24 cellular contexts compared by ENCODE assay signal in the genomic region with DNA sequence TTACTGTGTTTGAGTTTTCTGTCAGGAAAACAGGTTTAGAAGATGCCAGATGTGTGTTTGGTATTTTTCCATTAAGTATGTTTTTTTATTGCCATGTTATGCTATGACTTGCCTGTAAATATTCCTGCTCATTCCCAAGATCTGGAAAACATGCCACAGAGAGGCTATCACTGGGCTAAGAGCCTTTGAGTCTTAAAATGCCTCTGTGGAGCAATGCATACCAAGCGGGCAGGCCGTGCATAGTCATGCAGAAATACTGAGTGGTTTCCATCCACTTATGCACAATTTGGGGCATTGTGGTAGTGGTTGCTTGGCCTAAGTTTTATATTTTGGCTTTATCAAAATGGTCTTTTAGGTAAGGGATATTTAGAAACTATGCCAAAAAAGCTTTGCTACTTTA.
"Had no signal": no experiment of that assay in that cellular context is flagged by ENCODE, and none has a peak within 500 bp of the region (broad histone marks: within the 10 kb centered on the region; RNA-seq: fewer than 3 reads in every experiment).

No MANE protein-coding gene starts in this region.

- H3K4me3 Mint-ChIP-seq: activated CD8-positive, alpha-beta T cell treated with anti-CD3 and anti-CD28 coated beads, Interleukin-2, amount 10 ng/mL, durations not matched to agents 7 days and 5 days; activated naive CD8-positive, alpha-beta T cell treated with anti-CD3 and anti-CD28 coated beads, Interleukin-2, amount 50 U/mL, for 24 hours had no signal

- H3K27ac ChIP-seq: ascending aorta, Peyer's patch, SJSA1 had no signal

- DNase-seq: activated CD4-positive, alpha-beta T cell treated with anti-CD3 and anti-CD28 coated beads for 48 hours; activated CD4-positive, alpha-beta T cell treated with anti-CD3 and anti-CD28 coated beads, Interleukin-2, amount 50 U/mL, for 4 hours; activated CD4-positive, CD25-positive, alpha-beta regulatory T cell treated with anti-CD3 and anti-CD28 coated beads, Interleukin-2, amount 50 U/mL, for 72 hours; activated CD8-positive, alpha-beta memory T cell treated with anti-CD3 and anti-CD28 coated beads, Interleukin-2, amount 50 U/mL, for 48 hours; activated CD8-positive, alpha-beta T cell treated with anti-CD3 and anti-CD28 coated beads, Interleukin-2, amount 10 ng/mL, durations not matched to agents 7 days and 5 days; activated naive CD4-positive, alpha-beta T cell; activated naive CD8-positive, alpha-beta T cell treated with anti-CD3 and anti-CD28 coated beads, Interleukin-2, amount 50 U/mL, for 24 hours; activated T-cell treated with anti-CD3 and anti-CD28 coated beads, Interleukin-2, amount 50 U/mL, for 1 hour; amniotic stem cell; caudate nucleus; NCI-H1048; NCI-H146; NCI-H1930; NCI-H2171 treated with DMSO at 0.1 percent for 48 hours; NCI-H226; NCI-H526; NCI-H82; Peyer's patch; SHP77; SW 1271 had no signal

- H3K27me3 ChIP-seq: ascending aorta, Peyer's patch, SJSA1 had no signal

- H3K9me3 ChIP-seq: Peyer's patch, SJSA1 had no signal

- H3K36me3 ChIP-seq: ascending aorta, Peyer's patch, SJSA1 had no signal

- H3K27ac Mint-ChIP-seq: activated CD8-positive, alpha-beta T cell treated with anti-CD3 and anti-CD28 coated beads, Interleukin-2, amount 10 ng/mL, durations not matched to agents 7 days and 5 days; activated naive CD4-positive, alpha-beta T cell treated with anti-CD3 and anti-CD28 coated beads, Interleukin-2, amount 50 U/mL, for 72 hours; activated naive CD8-positive, alpha-beta T cell treated with anti-CD3 and anti-CD28 coated beads, Interleukin-2, amount 50 U/mL, for 24 hours had no signal

- ATAC-seq: activated CD8-positive, alpha-beta T cell treated with anti-CD3 and anti-CD28 coated beads, Interleukin-2, amount 10 ng/mL, durations not matched to agents 7 days and 5 days; activated naive CD4-positive, alpha-beta T cell treated with anti-CD3 and anti-CD28 coated beads, Interleukin-2, amount 50 U/mL, for 72 hours; activated naive CD8-positive, alpha-beta T cell treated with anti-CD3 and anti-CD28 coated beads, Interleukin-2, amount 50 U/mL, for 24 hours; SK-N-SH treated with all-trans-retinoic acid at 6 μM for 48 hours had no signal

- H3K4me3 ChIP-seq: ascending aorta, Peyer's patch, SJSA1 had no signal

- H3K27me3 Mint-ChIP-seq: activated naive CD8-positive, alpha-beta T cell treated with anti-CD3 and anti-CD28 coated beads, Interleukin-2, amount 50 U/mL, for 24 hours had no signal

- H3K4me1 ChIP-seq: ascending aorta, Peyer's patch, SJSA1 had no signal
